Comparison of ENCODE assay signal across 18 cellular contexts in genomic region chr1:233863901-233864545, GRCh38. TPM values are rescaled to one million over a fixed set of nuclear protein-coding genes. Genes with fewer than 3 reads are reported as not detected.
DNase-seq lines count a peak whose midpoint lies in the region; FAIRE-seq and TF ChIP-seq lines count a peak whose summit lies in the region.
"Had no signal": no experiment of that assay in that cellular context is flagged by ENCODE, and none has a peak within 500 bp of the region (broad histone marks: within the 10 kb centered on the region; RNA-seq: fewer than 3 reads in every experiment).

No MANE protein-coding gene starts in this region.

- no peak for FAIRE-seq in astrocyte (lab: Jason Lieb, UNC)
- FAIRE-seq: G401.6, HTR-8/SVneo had no signal

- no peak overlapping the region for H3K27ac Mint-ChIP-seq in astrocyte (ENCODE audit: unreplicated experiment)
- H3K27ac Mint-ChIP-seq in T-helper 2 cell treated with Interferon-gamma antibody and Interleukin-4, amounts not matched to agents 5 μg/mL and 100 μg/mL, for 36 hours: no peak overlapping the region
- H3K27ac Mint-ChIP-seq: B cell; CD4-positive, CD25-positive, alpha-beta regulatory T cell; CD8-positive, alpha-beta memory T cell; H9 had no signal

- no peaks in the 10 kb centered on the region for H3K36me3 ChIP-seq in astrocyte (ENCODE audit: insufficient read depth, low read length)
- H3K36me3 ChIP-seq in esophagus muscularis mucosa: no peaks in the 10 kb centered on the region
- H3K36me3 ChIP-seq: BLaER1 treated with 17β-estradiol and CSF1 and Interleukin-3, amounts not matched to agents 10 nM and 100 nM had no signal

- H3K4me3 Mint-ChIP-seq in astrocyte (ENCODE audit: unreplicated experiment): no peak overlapping the region
- H3K4me3 Mint-ChIP-seq in T-helper 2 cell treated with Interferon-gamma antibody and Interleukin-4, amounts not matched to agents 5 μg/mL and 100 μg/mL, for 36 hours: no peak overlapping the region
- H3K4me3 Mint-ChIP-seq: B cell; CD4-positive, CD25-positive, alpha-beta regulatory T cell; CD8-positive, alpha-beta memory T cell; H9 had no signal

- WGBS in esophagus muscularis mucosa: 70% methylated on average over 3 of the region's 3 CpGs

- no peak for TF ChIP-seq EP300 in esophagus muscularis mucosa (IDR thresholded peaks at IDR 0.05)

- peaks cover 12% of the 10 kb centered on the region for H3K4me1 ChIP-seq in astrocyte (ENCODE audit: insufficient read depth, low read length)
- H3K4me1 ChIP-seq in esophagus muscularis mucosa: no peaks in the 10 kb centered on the region

- H3K4me2 ChIP-seq in astrocyte (ENCODE audit: low read length): no peak overlapping the region
- H3K4me2 ChIP-seq: BLaER1 treated with 17β-estradiol and CSF1 and Interleukin-3, amounts not matched to agents 10 nM and 100 nM had no signal

- no peaks in the 10 kb centered on the region for H3K27me3 Mint-ChIP-seq in astrocyte (ENCODE audit: low read depth, unreplicated experiment)
- no peaks in the 10 kb centered on the region for H3K27me3 Mint-ChIP-seq in T-helper 2 cell treated with Interferon-gamma antibody and Interleukin-4, amounts not matched to agents 5 μg/mL and 100 μg/mL, for 36 hours (ENCODE audit: low read depth)
- H3K27me3 Mint-ChIP-seq: B cell; CD4-positive, CD25-positive, alpha-beta regulatory T cell had no signal

- peaks cover 5% of the 10 kb centered on the region for H3K9me3 Mint-ChIP-seq in astrocyte (ENCODE audit: unreplicated experiment)
- H3K9me3 Mint-ChIP-seq in T-helper 2 cell treated with Interferon-gamma antibody and Interleukin-4, amounts not matched to agents 5 μg/mL and 100 μg/mL, for 36 hours: peaks cover 26% of the 10 kb centered on the region

- H2AFZ ChIP-seq in astrocyte (ENCODE audit: low read depth, low read length): no peak overlapping the region

- H3K4me3 ChIP-seq in astrocyte (ENCODE audit: insufficient read depth, low read depth, low read length) (no peak overlapping the region), esophagus muscularis mucosa (no peak overlapping the region)
- H3K4me3 ChIP-seq: BLaER1 treated with 17β-estradiol and CSF1 and Interleukin-3, amounts not matched to agents 10 nM and 100 nM had no signal

- H3K27ac ChIP-seq in astrocyte (ENCODE audit: low read depth, low read length) (no peak overlapping the region), esophagus muscularis mucosa (replicated peaks in 1 of 4) (no peak overlapping the region)
- H3K27ac ChIP-seq: BLaER1 treated with 17β-estradiol and CSF1 and Interleukin-3, amounts not matched to agents 10 nM and 100 nM had no signal

- H3K9me3 ChIP-seq in astrocyte (ENCODE audit: insufficient read depth, low read depth, low read length) (no peaks in the 10 kb centered on the region), esophagus muscularis mucosa (peaks cover 0 to 5% (median 0%) of the 10 kb centered on the region in 4 donors)

- DNase-seq in CD1c-positive myeloid dendritic cell (ENCODE audit: extremely low spot score) (peak; percentile 9), Kasumi-1 (lab: John Stamatoyannopoulos, UW) (peak; percentile 6 to 15), NCI-H226 (peak; percentile 17), astrocyte (ENCODE audit: low read depth) (peak; percentile 72), esophagus muscularis mucosa (ENCODE audit: extremely low spot score) (no peak), NOMO-1 treated with DMSO at 0.1 percent for 48 hours (lab: John Stamatoyannopoulos, UW; ENCODE audit: unreplicated experiment) (no peak)
- no peak for DNase-seq in T-helper 2 cell treated with Interferon-gamma antibody and Interleukin-4, amounts not matched to agents 5 μg/mL and 100 μg/mL, for 36 hours (ENCODE audit: low spot score)
- DNase-seq: 8988T; CD4-positive, CD25-positive, alpha-beta regulatory T cell; CD8-positive, alpha-beta memory T cell; COR-L47; GOT3; H9; IMR-90 had no signal

- no peak for TF ChIP-seq CTCF in astrocyte (IDR thresholded peaks at IDR 0.05; ENCODE audit: insufficient read depth, low read depth, low read length)
- TF ChIP-seq CTCF in esophagus muscularis mucosa (IDR thresholded peaks at IDR 0.05): no peak

- H3K9ac ChIP-seq in astrocyte (ENCODE audit: low read length): no peak overlapping the region
- H3K9ac ChIP-seq: BLaER1 treated with 17β-estradiol and CSF1 and Interleukin-3, amounts not matched to agents 10 nM and 100 nM had no signal

- intact Hi-C loops in esophagus muscularis mucosa (cut with DNase I): no loop called here

- no peaks in the 10 kb centered on the region for H3K27me3 ChIP-seq in astrocyte (ENCODE audit: insufficient read depth, low read length)
- H3K27me3 ChIP-seq in esophagus muscularis mucosa: peaks cover 0 to under 1% (median 0%) of the 10 kb centered on the region in 4 donors
- H3K27me3 ChIP-seq: BLaER1 treated with 17β-estradiol and CSF1 and Interleukin-3, amounts not matched to agents 10 nM and 100 nM had no signal

- H4K20me1 ChIP-seq in astrocyte (ENCODE audit: insufficient read depth, low read length): no peaks in the 10 kb centered on the region
- H4K20me1 ChIP-seq: BLaER1 treated with 17β-estradiol and CSF1 and Interleukin-3, amounts not matched to agents 10 nM and 100 nM had no signal

- peaks cover 10% of the 10 kb centered on the region for H3K4me1 Mint-ChIP-seq in astrocyte (ENCODE audit: low read depth, unreplicated experiment)
- H3K4me1 Mint-ChIP-seq in T-helper 2 cell treated with Interferon-gamma antibody and Interleukin-4, amounts not matched to agents 5 μg/mL and 100 μg/mL, for 36 hours (ENCODE audit: low read depth): no peaks in the 10 kb centered on the region
- H3K4me1 Mint-ChIP-seq: B cell; CD4-positive, CD25-positive, alpha-beta regulatory T cell; CD8-positive, alpha-beta memory T cell; H9 had no signal

- TF ChIP-seq POLR2A in esophagus muscularis mucosa (IDR thresholded peaks at IDR 0.05; ENCODE audit: low read depth): no peak

- H3K79me2 ChIP-seq in astrocyte (ENCODE audit: insufficient read depth, low read length): no peaks in the 10 kb centered on the region

- H3K36me3 Mint-ChIP-seq in astrocyte (ENCODE audit: low read depth, unreplicated experiment): no peaks in the 10 kb centered on the region
- H3K36me3 Mint-ChIP-seq in T-helper 2 cell treated with Interferon-gamma antibody and Interleukin-4, amounts not matched to agents 5 μg/mL and 100 μg/mL, for 36 hours (ENCODE audit: low read depth): no peaks in the 10 kb centered on the region
- H3K36me3 Mint-ChIP-seq: CD4-positive, CD25-positive, alpha-beta regulatory T cell; CD8-positive, alpha-beta memory T cell had no signal

RNA-seq across cellular contexts. Expression of gene SLC35F3, which starts 40.5 kb away (rescaled TPM):
- total RNA-seq in astrocyte: 0.38 and 0.57 TPM in 2 replicates
- total RNA-seq in esophagus muscularis mucosa: under 1 TPM in 1 of 4 donors, not detected in 3; 0.34 TPM
- total RNA-seq: B cell had no signal

Comparison
In these comparisons a context has a peak if more than half of its experiments do, and no peak if none do; other contexts are left out.
1. DNase-seq: peak in CD1c-positive myeloid dendritic cell (single experiment), Kasumi-1 (2 of 2), NCI-H226 (single experiment) and astrocyte (single experiment); none in esophagus muscularis mucosa (single experiment), T-helper 2 cell treated with Interferon-gamma antibody and Interleukin-4, amounts not matched to agents 5 μg/mL and 100 μg/mL, for 36 hours (single experiment) and NOMO-1 treated with DMSO at 0.1 percent for 48 hours (single experiment).